Comparison of ENCODE assay signal across 24 cellular contexts in genomic region chr14:24100982-24101494, GRCh38. TPM values are rescaled to one million over a fixed set of nuclear protein-coding genes. Genes with fewer than 3 reads are reported as not detected.
"Had no signal": no experiment of that assay in that cellular context is flagged by ENCODE, and none has a peak within 500 bp of the region (broad histone marks: within the 10 kb centered on the region; RNA-seq: fewer than 3 reads in every experiment).

No MANE protein-coding gene starts in this region.

- H3K27ac Mint-ChIP-seq: stimulated activated naive CD8-positive, alpha-beta T cell treated with anti-CD3 and anti-CD28 coated beads, Interleukin-15, Interleukin-2, amounts not matched to agents 100 ng/mL and 50 ng/mL, for 24 hours had no signal

- FAIRE-seq: endometrium, frontal cortex, islet of Langerhans, small intestine had no signal

- H3K9me3 ChIP-seq: heart right ventricle, neutrophil, right atrium auricular region, tibial nerve, upper lobe of right lung, vagina had no signal

- DNase-seq: effector memory CD4-positive, alpha-beta T cell; heart right ventricle; hypothalamus; kidney glomerular epithelial cell; mammary epithelial cell; naive thymus-derived CD4-positive, alpha-beta T cell; small intestine; stimulated activated CD4-positive, alpha-beta T cell treated with anti-CD3 and anti-CD28 coated beads, Interleukin-2, amount 100 ng/mL, for 48 hours; upper lobe of right lung had no signal

- H3K4me1 ChIP-seq: right atrium auricular region, upper lobe of right lung, vagina had no signal

- H3K4me3 Mint-ChIP-seq: naive thymus-derived CD4-positive, alpha-beta T cell; stimulated activated naive CD8-positive, alpha-beta T cell treated with anti-CD3 and anti-CD28 coated beads, Interleukin-15, Interleukin-2, amounts not matched to agents 100 ng/mL and 50 ng/mL, for 24 hours had no signal

- H3K27me3 ChIP-seq: heart right ventricle, right atrium auricular region, tibial nerve, upper lobe of right lung, vagina had no signal

- H3K9me3 Mint-ChIP-seq: stimulated activated naive CD8-positive, alpha-beta T cell treated with anti-CD3 and anti-CD28 coated beads, Interleukin-15, Interleukin-2, amounts not matched to agents 100 ng/mL and 50 ng/mL, for 24 hours had no signal

- ATAC-seq: esophagus mucosa; heart right ventricle; naive thymus-derived CD4-positive, alpha-beta T cell; upper lobe of right lung had no signal

- H3K27me3 Mint-ChIP-seq: naive thymus-derived CD4-positive, alpha-beta T cell; stimulated activated naive CD8-positive, alpha-beta T cell treated with anti-CD3 and anti-CD28 coated beads, Interleukin-15, Interleukin-2, amounts not matched to agents 100 ng/mL and 50 ng/mL, for 24 hours had no signal

- H3K36me3 ChIP-seq: neutrophil, right atrium auricular region, vagina had no signal

- H3K4me3 ChIP-seq: heart right ventricle, right atrium auricular region, tibial nerve, upper lobe of right lung, vagina had no signal

- H3K27ac ChIP-seq: heart right ventricle, neutrophil, right atrium auricular region, tibial nerve, upper lobe of right lung, vagina had no signal

RNA-seq across cellular contexts. Expression of gene FITM1, which starts 29.4 kb away (rescaled TPM):
- total RNA-seq: fibroblast of lung, temporal lobe, vagina had no signal
- polyA plus RNA-seq: fibroblast of lung had no signal

RNA-seq across cellular contexts. Expression of gene CPNE6, which starts 29.7 kb away (rescaled TPM):
- total RNA-seq: esophagus mucosa, fibroblast of lung, glomerular endothelial cell, mammary epithelial cell, mesenteric fat pad, mononuclear cell, osteocyte, tibial nerve, upper lobe of right lung, vagina had no signal
- polyA plus RNA-seq: fibroblast of lung; heart right ventricle; mammary epithelial cell; naive thymus-derived CD4-positive, alpha-beta T cell had no signal
